In the genomic region with DNA sequence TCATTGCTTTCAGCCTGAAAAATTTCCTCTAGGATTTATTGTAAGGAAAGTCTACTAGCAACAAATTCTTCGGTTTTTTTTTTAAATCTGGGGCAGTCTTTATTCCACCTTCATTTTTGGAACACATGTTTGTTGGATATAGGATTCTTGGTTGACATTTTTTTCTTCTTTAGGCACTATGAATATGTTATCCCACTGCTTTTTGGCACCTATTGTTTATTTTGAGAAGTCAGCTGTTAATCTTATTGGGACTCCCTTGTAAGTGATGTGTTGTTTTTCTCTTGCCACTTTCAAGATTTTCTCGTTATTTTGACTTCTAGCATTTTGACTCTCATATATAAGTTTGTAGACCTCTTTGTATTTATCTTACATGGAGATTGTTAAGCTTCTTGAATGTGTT, we compare ENCODE assay signal across 1 cellular context.
TF ChIP-seq lines count a peak whose summit lies in the region.

No MANE protein-coding gene starts in this region.

TF ChIP-seq in GM23338, 12 proteins besides CTCF, POLR2A, EP300 and RAD21 (continued from another document):
- TF ChIP-seq, protein P1, sequence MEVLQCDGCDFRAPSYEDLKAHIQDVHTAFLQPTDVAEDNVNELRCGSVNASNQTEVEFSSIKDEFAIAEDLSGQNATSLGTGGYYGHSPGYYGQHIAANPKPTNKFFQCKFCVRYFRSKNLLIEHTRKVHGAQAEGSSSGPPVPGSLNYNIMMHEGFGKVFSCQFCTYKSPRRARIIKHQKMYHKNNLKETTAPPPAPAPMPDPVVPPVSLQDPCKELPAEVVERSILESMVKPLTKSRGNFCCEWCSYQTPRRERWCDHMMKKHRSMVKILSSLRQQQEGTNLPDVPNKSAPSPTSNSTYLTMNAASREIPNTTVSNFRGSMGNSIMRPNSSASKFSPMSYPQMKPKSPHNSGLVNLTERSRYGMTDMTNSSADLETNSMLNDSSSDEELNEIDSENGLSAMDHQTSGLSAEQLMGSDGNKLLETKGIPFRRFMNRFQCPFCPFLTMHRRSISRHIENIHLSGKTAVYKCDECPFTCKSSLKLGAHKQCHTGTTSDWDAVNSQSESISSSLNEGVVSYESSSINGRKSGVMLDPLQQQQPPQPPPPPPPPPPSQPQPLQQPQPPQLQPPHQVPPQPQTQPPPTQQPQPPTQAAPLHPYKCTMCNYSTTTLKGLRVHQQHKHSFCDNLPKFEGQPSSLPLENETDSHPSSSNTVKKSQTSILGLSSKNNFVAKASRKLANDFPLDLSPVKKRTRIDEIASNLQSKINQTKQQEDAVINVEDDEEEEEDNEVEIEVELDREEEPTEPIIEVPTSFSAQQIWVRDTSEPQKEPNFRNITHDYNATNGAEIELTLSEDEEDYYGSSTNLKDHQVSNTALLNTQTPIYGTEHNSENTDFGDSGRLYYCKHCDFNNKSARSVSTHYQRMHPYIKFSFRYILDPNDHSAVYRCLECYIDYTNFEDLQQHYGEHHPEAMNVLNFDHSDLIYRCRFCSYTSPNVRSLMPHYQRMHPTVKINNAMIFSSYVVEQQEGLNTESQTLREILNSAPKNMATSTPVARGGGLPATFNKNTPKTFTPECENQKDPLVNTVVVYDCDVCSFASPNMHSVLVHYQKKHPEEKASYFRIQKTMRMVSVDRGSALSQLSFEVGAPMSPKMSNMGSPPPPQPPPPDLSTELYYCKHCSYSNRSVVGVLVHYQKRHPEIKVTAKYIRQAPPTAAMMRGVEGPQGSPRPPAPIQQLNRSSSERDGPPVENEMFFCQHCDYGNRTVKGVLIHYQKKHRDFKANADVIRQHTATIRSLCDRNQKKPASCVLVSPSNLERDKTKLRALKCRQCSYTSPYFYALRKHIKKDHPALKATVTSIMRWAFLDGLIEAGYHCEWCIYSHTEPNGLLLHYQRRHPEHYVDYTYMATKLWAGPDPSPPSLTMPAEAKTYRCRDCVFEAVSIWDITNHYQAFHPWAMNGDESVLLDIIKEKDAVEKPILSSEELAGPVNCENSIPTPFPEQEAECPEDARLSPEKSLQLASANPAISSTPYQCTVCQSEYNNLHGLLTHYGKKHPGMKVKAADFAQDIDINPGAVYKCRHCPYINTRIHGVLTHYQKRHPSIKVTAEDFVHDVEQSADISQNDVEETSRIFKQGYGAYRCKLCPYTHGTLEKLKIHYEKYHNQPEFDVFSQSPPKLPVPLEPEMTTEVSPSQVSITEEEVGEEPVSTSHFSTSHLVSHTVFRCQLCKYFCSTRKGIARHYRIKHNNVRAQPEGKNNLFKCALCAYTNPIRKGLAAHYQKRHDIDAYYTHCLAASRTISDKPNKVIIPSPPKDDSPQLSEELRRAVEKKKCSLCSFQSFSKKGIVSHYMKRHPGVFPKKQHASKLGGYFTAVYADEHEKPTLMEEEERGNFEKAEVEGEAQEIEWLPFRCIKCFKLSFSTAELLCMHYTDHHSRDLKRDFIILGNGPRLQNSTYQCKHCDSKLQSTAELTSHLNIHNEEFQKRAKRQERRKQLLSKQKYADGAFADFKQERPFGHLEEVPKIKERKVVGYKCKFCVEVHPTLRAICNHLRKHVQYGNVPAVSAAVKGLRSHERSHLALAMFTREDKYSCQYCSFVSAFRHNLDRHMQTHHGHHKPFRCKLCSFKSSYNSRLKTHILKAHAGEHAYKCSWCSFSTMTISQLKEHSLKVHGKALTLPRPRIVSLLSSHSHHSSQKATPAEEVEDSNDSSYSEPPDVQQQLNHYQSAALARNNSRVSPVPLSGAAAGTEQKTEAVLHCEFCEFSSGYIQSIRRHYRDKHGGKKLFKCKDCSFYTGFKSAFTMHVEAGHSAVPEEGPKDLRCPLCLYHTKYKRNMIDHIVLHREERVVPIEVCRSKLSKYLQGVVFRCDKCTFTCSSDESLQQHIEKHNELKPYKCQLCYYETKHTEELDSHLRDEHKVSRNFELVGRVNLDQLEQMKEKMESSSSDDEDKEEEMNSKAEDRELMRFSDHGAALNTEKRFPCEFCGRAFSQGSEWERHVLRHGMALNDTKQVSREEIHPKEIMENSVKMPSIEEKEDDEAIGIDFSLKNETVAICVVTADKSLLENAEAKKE (CRISPR knock-in tag; IDR thresholded peaks at IDR 0.05), result no peak
- no peak for TF ChIP-seq EZH2 (IDR thresholded peaks at IDR 0.05; ENCODE audit: low read depth, unreplicated experiment)
TF ChIP-seq in GM23338: peak in this region for 0.
